Comparison of ENCODE assay signal across 8 cellular contexts in the genomic region with DNA sequence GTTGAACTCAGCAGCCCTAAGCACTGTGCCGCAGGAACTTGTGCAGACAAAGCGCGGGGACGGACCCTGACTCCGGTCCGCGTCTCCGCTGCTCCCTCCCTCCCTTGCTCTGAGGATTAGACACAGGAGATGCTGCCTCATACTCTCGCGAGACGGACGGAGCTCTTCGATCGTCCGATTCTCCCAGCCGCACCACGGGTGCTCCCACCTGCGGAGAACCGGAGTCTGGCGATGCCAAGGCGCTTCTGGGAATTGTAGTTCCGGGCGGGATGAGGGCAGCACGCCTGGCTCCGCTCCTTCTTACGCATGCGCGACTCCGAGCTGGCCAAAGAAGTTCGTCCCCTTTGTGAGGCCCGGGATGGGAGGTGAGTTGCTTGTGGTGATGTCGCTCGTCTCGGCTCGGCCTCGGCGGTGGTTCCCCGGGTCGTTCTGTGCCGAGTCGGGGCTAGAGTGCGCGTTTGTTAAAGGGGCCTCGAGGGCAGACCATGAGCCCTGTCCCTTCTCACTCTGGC. TPM values are rescaled to one million over a fixed set of nuclear protein-coding genes. Genes with fewer than 3 reads are reported as not detected.
DNase-seq lines count a peak whose midpoint lies in the region; ATAC-seq, FAIRE-seq and TF ChIP-seq lines count a peak whose summit lies in the region.
"Not testable (repeated sequence)": the region's sequence is repeated elsewhere in the genome, so short reads cannot be mapped to it uniquely, and the experiment has no call there.

ZNF286A (plus strand) TSS at position 340 of the 512 bp plus-strand sequence. CDS start 578 bp downstream, outside the sequence.

- ATAC-seq in GM21390 (IDR thresholded peaks at IDR 0.05; ENCODE audit: unreplicated experiment): peak; percentile 99
- peak; percentile 87 for ATAC-seq in memory B cell (ENCODE audit: low read depth)

- POLR2A ChIA-PET in H1 (lab: Charles Lee; ENCODE audit: partially characterized antibody): interaction anchor here (0.6 kb wide), 1 partner anchor 1383 kb away, joined by 3 read pairs; no protein-coding TSS in a partner anchor

- not testable (repeated sequence) for TF ChIP-seq EP300 in H1 (IDR thresholded peaks at IDR 0.05; ENCODE audit: borderline replicate concordance in 1 of 2, low read depth in 2 of 2, low read length in 2 of 2)

- DNase-seq in Caki2 (ENCODE audit: low read depth) (peak; percentile 95), HUDEP-2 (lab: John Stamatoyannopoulos, UW; ENCODE audit: unreplicated experiment in 76 of 76) (peak in 75 of 76 experiments; percentile 50 to 99 (median 97)), NOMO-1 treated with dmso at 0.1 percent for 144 hours (lab: John Stamatoyannopoulos, UW; ENCODE audit: unreplicated experiment) (peak; percentile 96), H1 (ENCODE audit: low read depth in 1 of 2, low spot score in 2 of 2) (peak; percentile 95 to 96), memory B cell (ENCODE audit: low spot score in 2 of 2) (peak; percentile 76 to 79)
- DNase-seq in activated CD8-positive, alpha-beta memory T cell treated with anti-CD3 and anti-CD28 coated beads for 4 hours (ENCODE audit: low read depth in 2 of 2): peak; percentile 76 to 95
- peak; percentile 92 for DNase-seq in stimulated activated CD8-positive, alpha-beta memory T cell treated with anti-CD3 and anti-CD28 coated beads, Interleukin-12 subunit alpha, Interleukin-12 subunit beta, amount 100 ng/mL, for 1 hour (ENCODE audit: low read depth)

- not testable (repeated sequence) for H2BK12ac ChIP-seq in H1 (ENCODE audit: low read depth, low read length)

- not testable (repeated sequence) for TF ChIP-seq CTCF in H1 (IDR thresholded peaks at IDR 0.05; ENCODE audit: control extremely low read depth in 1 of 3, insufficient read depth in 1 of 3, low read depth in 1 of 3, low read length in 3 of 3)

- H3K36me3 Mint-ChIP-seq in memory B cell: not testable (repeated sequence)

- H3K4me2 ChIP-seq in H1 (ENCODE audit: insufficient read depth in 1 of 2, low read depth in 2 of 2, low read length in 2 of 2): peak within 1 kb of the TSS; percentile 39 to 51; a peak in 3 of 4 replicates

- WGBS in H1 (ENCODE audit: extremely low coverage in 1 of 2, insufficient coverage in 1 of 2, insufficient read length in 1 of 2, insufficient replicate concordance in 2 of 2, low coverage in 1 of 2, low lambda C conversion rate in 2 of 2, missing lambda C conversion rate in 1 of 2), 2 experiments: 0% methylated on average over 35 of the region's 44 CpGs; no CpG with 5 or more reads in 1 of the 2 experiments

- H3K18ac ChIP-seq in H1 (ENCODE audit: extremely low read depth, low read length): not testable (repeated sequence)

- not testable (repeated sequence) for H2AK5ac ChIP-seq in H1 (ENCODE audit: low read depth, low read length)

- H4K8ac ChIP-seq in H1 (ENCODE audit: extremely low read depth, insufficient read depth, low read length): peak within 1 kb of the TSS; percentile 21; the same call in 1 of the 2 replicates

- not testable (repeated sequence) for H3K4me1 Mint-ChIP-seq in memory B cell

- not testable (repeated sequence) for H3K9me3 Mint-ChIP-seq in memory B cell

- not testable (repeated sequence) for H3K27me3 Mint-ChIP-seq in memory B cell

- TF ChIP-seq POLR2A in H1 (IDR thresholded peaks at IDR 0.05; ENCODE audit: control extremely low read depth in 1 of 2, low read depth in 2 of 2, low read length in 2 of 2): peak; percentile 44 to 76; a peak in 2 of 3 replicates

- in situ Hi-C loops in Caki2 (cut with HindIII; ENCODE audit: low pct_unique_long_range_greater_than_20kb, low sequenced_read_pairs): not testable (repeated sequence)

- peaks cover 0 to 10% (median 5%) of the 10 kb centered on the region in 4 experiments; a peak in 4 of 8 replicates for H3K36me3 ChIP-seq in H1 (ENCODE audit: control insufficient read depth in 2 of 4, insufficient read depth in 4 of 4, low read length in 3 of 4)

- not testable (repeated sequence) for H3K23ac ChIP-seq in H1 (ENCODE audit: insufficient read length)

- not testable (repeated sequence) for H3K79me1 ChIP-seq in H1 (ENCODE audit: low read depth, low read length)

- H3K79me2 ChIP-seq in H1 (ENCODE audit: control insufficient read depth in 1 of 2, insufficient read depth in 2 of 2, low read length in 2 of 2): not testable (repeated sequence)

- H4K5ac ChIP-seq in H1 (ENCODE audit: insufficient read length, low read depth, low read length): not testable (repeated sequence)

- FAIRE-seq in H1 (lab: Jason Lieb, UNC): peak; percentile 83

- not testable (repeated sequence) for H3K4me1 ChIP-seq in H1 (replicated peaks in 1 of 4; ENCODE audit: control insufficient read depth in 3 of 4, insufficient read depth in 4 of 4, low read length in 3 of 4)

- peak within 1 kb of the TSS; percentile 89 for H3K27ac Mint-ChIP-seq in memory B cell

- H3K4ac ChIP-seq in H1 (replicated peaks; ENCODE audit: insufficient read length, low read depth, low read length): not testable (repeated sequence)

- H3K23me2 ChIP-seq in H1 (ENCODE audit: low read depth, low read length): not testable (repeated sequence)

- H4K91ac ChIP-seq in H1 (replicated peaks; ENCODE audit: insufficient read length, low read length): not testable (repeated sequence)

- H3K4me3 ChIP-seq in H1 (ENCODE audit: extremely low read depth in 1 of 4, insufficient read depth in 2 of 4, low read depth in 3 of 4, low read length in 4 of 4): peak within 1 kb of the TSS; percentile 37 to 71 (median 56)

- not testable (repeated sequence) for H2BK20ac ChIP-seq in H1 (ENCODE audit: low read length)

- H3K4me3 Mint-ChIP-seq in memory B cell: peak within 1 kb of the TSS; percentile 95

- H3K14ac ChIP-seq in H1 (ENCODE audit: insufficient read length): not testable (repeated sequence)

- H3K9ac ChIP-seq in H1 (replicated peaks in 1 of 4; ENCODE audit: extremely low read depth in 1 of 4, low read depth in 3 of 4, low read length in 3 of 4): peak within 1 kb of the TSS in 3 of 4 experiments; percentile 35 to 75 (median 65); a peak in 6 of 7 replicates

- not testable (repeated sequence) for H3K9me3 ChIP-seq in H1 (ENCODE audit: insufficient read depth in 2 of 2, low read depth in 1 of 2, low read length in 1 of 2)

- H2AFZ ChIP-seq in H1 (ENCODE audit: low read length): not testable (repeated sequence)

- not testable (repeated sequence) for H2BK5ac ChIP-seq in H1 (ENCODE audit: low read depth, low read length)

- not testable (repeated sequence) for H2BK120ac ChIP-seq in H1 (replicated peaks; ENCODE audit: low read depth, low read length)

- not testable (repeated sequence) for H2BK15ac ChIP-seq in H1 (ENCODE audit: low read length)

- not testable (repeated sequence) for H3K56ac ChIP-seq in H1 (replicated peaks; ENCODE audit: insufficient read length, low read depth, low read length)

- CTCF ChIA-PET in H1 (lab: Charles Lee; ENCODE audit: partially characterized antibody): not testable (repeated sequence)

- not testable (repeated sequence) for TF ChIP-seq RAD21 in H1 (IDR thresholded peaks at IDR 0.05 in 1 of 2, conservative IDR thresholded peaks at IDR 0.05 in 1 of 2; ENCODE audit: low read depth in 2 of 2, low read length in 2 of 2)

- not testable (repeated sequence) for H4K20me1 ChIP-seq in H1 (replicated peaks in 1 of 2; ENCODE audit: control insufficient read depth in 1 of 2, insufficient read depth in 2 of 2, low read length in 2 of 2)

- not testable (repeated sequence) for H3K27me3 ChIP-seq in H1 (replicated peaks in 1 of 4; ENCODE audit: control insufficient read depth in 3 of 4, extremely low read depth in 1 of 4, insufficient read depth in 3 of 4, low read length in 3 of 4)

- not testable (repeated sequence) for H3K27ac ChIP-seq in H1 (ENCODE audit: low read depth, low read length)

TF ChIP-seq in H1, 55 proteins besides CTCF, POLR2A, EP300 and RAD21:
- TF ChIP-seq SIX5 (IDR thresholded peaks at IDR 0.05; ENCODE audit: low read depth, low read length): peak; percentile 52
- TF ChIP-seq BRCA1 (IDR thresholded peaks at IDR 0.05; ENCODE audit: low read depth, low read length): peak; percentile 79
- peak; percentile 86; the same call in 1 of the 2 replicates for TF ChIP-seq POLR2AphosphoS5 (IDR thresholded peaks at IDR 0.05; ENCODE audit: low read depth, low read length)
- TF ChIP-seq, protein P1, sequence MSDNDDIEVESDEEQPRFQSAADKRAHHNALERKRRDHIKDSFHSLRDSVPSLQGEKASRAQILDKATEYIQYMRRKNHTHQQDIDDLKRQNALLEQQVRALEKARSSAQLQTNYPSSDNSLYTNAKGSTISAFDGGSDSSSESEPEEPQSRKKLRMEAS (IDR thresholded peaks at IDR 0.05): peak; percentile 8; the same call in 1 of the 2 replicates
- TF ChIP-seq PHF8 (conservative IDR thresholded peaks at IDR 0.05; ENCODE audit: low read depth, low read length): peak; percentile 18; the same call in 1 of the 2 replicates
- TF ChIP-seq SIN3A (conservative IDR thresholded peaks at IDR 0.05 in 1 of 2, IDR thresholded peaks at IDR 0.05 in 1 of 2; ENCODE audit: low read depth in 1 of 2, low read length in 2 of 2): 0 out of 4 replicates have a peak, but pooled peaks of 1 of the 2 experiments have one; percentile 20
- peak; percentile 67 for TF ChIP-seq TAF1 (IDR thresholded peaks at IDR 0.05; ENCODE audit: low read depth, low read length)
- TF ChIP-seq NRF1 (IDR thresholded peaks at IDR 0.05; ENCODE audit: low read depth, low read length): peak; percentile 72
- TF ChIP-seq CHD2 (IDR thresholded peaks at IDR 0.05; ENCODE audit: low read length): peak; percentile 93

RNA-seq across cellular contexts. Expression of gene ZNF286A, which starts in this region (rescaled TPM):
- total RNA-seq in Caki2 (2014; rRNA removed; shearing (Covaris generic); ENCODE audit: low replicate concordance): 11.7 and 19.2 TPM in 2 replicates
- total RNA-seq in H1 (2021; fragmentation: NEBNext Ultra II Directional; extraction: Animal tissue kit (Norgen Biotek cat#: 25700)): 100.0 and 100 TPM in 2 replicates
- 13.7 and 18.2 TPM in 2 replicates for polyA plus RNA-seq in H1 (2011; rRNA removed)
- 27.9 TPM for polyA plus RNA-seq in H1 (2011; cell fraction: cytosol; rRNA removed)
- 23.8 TPM for polyA plus RNA-seq in H1 (2011; cell fraction: nucleus; rRNA removed)
- polyA plus RNA-seq in H1 (2012, experiment 1 of 2): 33.9 to 54.7 TPM (median 37.1 TPM) in 4 replicates
- 4.2 TPM for polyA plus RNA-seq in H1 (2012, experiment 2 of 2)
- 44.8 TPM for polyA plus RNA-seq in H1 (2013, experiment 1 of 2)
- polyA plus RNA-seq in H1 (2013, experiment 2 of 2): 41.5 TPM
- polyA minus RNA-seq in H1 (2011; rRNA and poly(A)+ RNA removed): 49.0 and 60.8 TPM in 2 replicates
- 22.2 TPM for polyA minus RNA-seq in H1 (2011; cell fraction: cytosol; rRNA and poly(A)+ RNA removed)
- 70.8 TPM for polyA minus RNA-seq in H1 (2011; cell fraction: nucleus; rRNA and poly(A)+ RNA removed)
